Comparison of ENCODE assay signal across 8 cellular contexts in genomic region chr1:43974443-43975248, GRCh38. TPM values are rescaled to one million over a fixed set of nuclear protein-coding genes. Genes with fewer than 3 reads are reported as not detected.
A peak's percentile ranks its signal among the peaks of the same experiment; 100 is the strongest.
DNase-seq lines count a peak whose midpoint lies in the region; ATAC-seq and TF ChIP-seq lines count a peak whose summit lies in the region.

Gene ATP6V0B (plus strand): TSS chr1:43974960. CDS start chr1:43975041, 81 bp downstream.

- CTCF ChIA-PET in activated naive CD4-positive, alpha-beta T cell treated with anti-CD3 and anti-CD28 coated beads, Interleukin-2, amount 10 ng/mL, durations not matched to agents 7 days and 5 days (lab: Charles Lee): interaction anchor here (0.9 to 2.2 kb wide), 2 partner anchors 38 to 40 kb away, joined by 4 to 15 read pairs; no protein-coding TSS in a partner anchor

- H3K27me3 ChIP-seq in GM06990 (replicated peaks; ENCODE audit: control insufficient read depth, insufficient read depth, low read length): no peaks in the 10 kb centered on the region
- no peaks in the 10 kb centered on the region for H3K27me3 ChIP-seq in gastroesophageal sphincter

- peak within 1 kb of the TSS; percentile 75 for H3K4me3 Mint-ChIP-seq in activated naive CD4-positive, alpha-beta T cell treated with anti-CD3 and anti-CD28 coated beads, Interleukin-2, amount 10 ng/mL, durations not matched to agents 7 days and 5 days

- H3K9me3 ChIP-seq in SK-N-MC (ENCODE audit: low read depth, low read length) (no peaks in the 10 kb centered on the region), gastroesophageal sphincter (no peaks in the 10 kb centered on the region)

- no peak for TF ChIP-seq EP300 in gastroesophageal sphincter (IDR thresholded peaks at IDR 0.05)

- DNase-seq in GM06990 (ENCODE audit: extremely low read depth, insufficient read length) (peak; percentile 96), NCI-H1048 (lab: John Stamatoyannopoulos, UW) (peak; percentile 86), SK-N-MC (ENCODE audit: low read depth, low spot score) (peak; percentile 35), non-pigmented ciliary epithelial cell (ENCODE audit: low read depth) (peak; percentile 63), substantia nigra (lab: John Stamatoyannopoulos, UW) (peak; percentile 69 to 99 (median 96))
- DNase-seq in activated naive CD4-positive, alpha-beta T cell treated with anti-CD3 and anti-CD28 coated beads, Interleukin-2, amount 10 ng/mL, durations not matched to agents 7 days and 5 days: peak; percentile 97

- TF ChIP-seq CTCF in GM06990 (IDR thresholded peaks at IDR 0.05; ENCODE audit: insufficient read depth, low read length, poor library complexity, severe bottlenecking): no peak
- peak in 3 of 4 experiments; percentile 43 to 66 (median 63) for TF ChIP-seq CTCF in gastroesophageal sphincter (IDR thresholded peaks at IDR 0.05)

- H3K36me3 Mint-ChIP-seq in activated naive CD4-positive, alpha-beta T cell treated with anti-CD3 and anti-CD28 coated beads, Interleukin-2, amount 10 ng/mL, durations not matched to agents 7 days and 5 days: peaks cover 35% of the 10 kb centered on the region

- peak within 1 kb of the TSS; percentile 91 for H3K27ac Mint-ChIP-seq in activated naive CD4-positive, alpha-beta T cell treated with anti-CD3 and anti-CD28 coated beads, Interleukin-2, amount 10 ng/mL, durations not matched to agents 7 days and 5 days

- peak within 1 kb of the TSS; percentile 90 for H3K9ac ChIP-seq in SK-N-MC (ENCODE audit: insufficient read length)

- ATAC-seq in HG02571 (IDR thresholded peaks at IDR 0.05; ENCODE audit: unreplicated experiment) (peak; percentile 61), gastroesophageal sphincter (peak; percentile 86)

- peak within 1 kb of the TSS; percentile 91 for H3K4me3 ChIP-seq in GM06990 (replicated peaks; ENCODE audit: low read depth, low read length)
- H3K4me3 ChIP-seq in SK-N-MC: peak within 1 kb of the TSS; percentile 88
- peak within 1 kb of the TSS; percentile 60 to 70 for H3K4me3 ChIP-seq in gastroesophageal sphincter

- H3K36me3 ChIP-seq in GM06990 (ENCODE audit: control insufficient read depth, insufficient read depth, low read length): peaks cover 17% of the 10 kb centered on the region
- H3K36me3 ChIP-seq in SK-N-MC (ENCODE audit: insufficient read depth, low read length): peaks cover 31% of the 10 kb centered on the region
- peaks cover 0 to 46% of the 10 kb centered on the region in 2 donors for H3K36me3 ChIP-seq in gastroesophageal sphincter

- peak within 1 kb of the TSS; percentile 15; the same call in 1 of the 2 replicates for H3K27ac ChIP-seq in SK-N-MC
- H3K27ac ChIP-seq in gastroesophageal sphincter: peak within 1 kb of the TSS; percentile 75 to 92 (median 92)
- H3K27ac ChIP-seq in substantia nigra (ENCODE audit: low read depth, low read length, poor library complexity, severe bottlenecking): peak within 1 kb of the TSS; percentile 74

- no peaks in the 10 kb centered on the region for H3K9me3 Mint-ChIP-seq in activated naive CD4-positive, alpha-beta T cell treated with anti-CD3 and anti-CD28 coated beads, Interleukin-2, amount 10 ng/mL, durations not matched to agents 7 days and 5 days

- TF ChIP-seq POLR2A in gastroesophageal sphincter (IDR thresholded peaks at IDR 0.05): peak; percentile 94 to 96

- H3K4me1 Mint-ChIP-seq in activated naive CD4-positive, alpha-beta T cell treated with anti-CD3 and anti-CD28 coated beads, Interleukin-2, amount 10 ng/mL, durations not matched to agents 7 days and 5 days: peaks cover 63% of the 10 kb centered on the region

- peaks cover 0 to 65% (median 36%) of the 10 kb centered on the region in 3 donors for H3K4me1 ChIP-seq in gastroesophageal sphincter

- peaks cover 5% of the 10 kb centered on the region for H3K27me3 Mint-ChIP-seq in activated naive CD4-positive, alpha-beta T cell treated with anti-CD3 and anti-CD28 coated beads, Interleukin-2, amount 10 ng/mL, durations not matched to agents 7 days and 5 days

- 0% methylated on average over 20 of the region's 93 CpGs; no CpG with 5 or more reads in 1 of the 2 donors for WGBS in gastroesophageal sphincter (ENCODE audit: low coverage in 1 of 2), 2 donors

RNA-seq across cellular contexts. Expression of gene ATP6V0B, which starts in this region (rescaled TPM):
- 100 to 1,000 TPM in 1 of 4 donors, 10 to 100 TPM in 3; 67.9 to 107 (median 89.9) TPM for total RNA-seq in gastroesophageal sphincter

Comparison
In these comparisons a context has a peak if more than half of its experiments do, and no peak if none do; other contexts are left out.
1. Peak in every context shown above with its lines: DNase-seq, ATAC-seq, H3K4me3 ChIP-seq and H3K27ac ChIP-seq.
2. DNase-seq: peak in every context shown above with its lines; median percentile 97 in activated naive CD4-positive, alpha-beta T cell treated with anti-CD3 and anti-CD28 coated beads, Interleukin-2, amount 10 ng/mL, durations not matched to agents 7 days and 5 days; 96 in GM06990; 96 in substantia nigra; 86 in NCI-H1048; 63 in non-pigmented ciliary epithelial cell; 35 in SK-N-MC.
3. H3K27ac ChIP-seq: peak in every context shown above with its lines; median percentile 92 in gastroesophageal sphincter; 74 in substantia nigra; 15 in SK-N-MC.